26 cellular contexts compared by ENCODE assay signal in the genomic region with DNA sequence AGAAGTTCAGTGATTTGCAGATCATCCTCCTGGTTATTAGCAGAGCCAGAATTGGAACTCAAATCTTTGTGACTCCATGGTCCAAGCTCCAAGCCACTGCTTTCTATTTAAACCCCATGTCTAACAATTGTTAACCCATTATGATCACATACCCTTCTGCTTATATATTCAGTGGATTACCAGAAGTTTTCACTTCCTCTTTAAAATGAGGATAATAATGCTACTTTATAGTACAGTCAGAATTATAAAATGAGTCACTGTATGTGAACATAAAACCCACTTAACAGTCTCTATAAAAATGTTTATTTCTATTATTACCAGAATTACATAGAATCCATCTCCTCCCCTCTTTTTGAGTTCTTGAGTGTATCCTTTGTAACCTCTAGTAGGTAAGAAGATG.
DNase-seq lines count a peak whose midpoint lies in the region; ATAC-seq and TF ChIP-seq lines count a peak whose summit lies in the region.
"Had no signal": no experiment of that assay in that cellular context is flagged by ENCODE, and none has a peak within 500 bp of the region (broad histone marks: within the 10 kb centered on the region; RNA-seq: fewer than 3 reads in every experiment).

No MANE protein-coding gene starts in this region.

- no peaks in the 10 kb centered on the region for H3F3A ChIP-seq in PC-3 (ENCODE audit: low read length, unreplicated experiment)

- H3K9ac ChIP-seq in PC-3 (ENCODE audit: low read length): no peak overlapping the region
- H3K9ac ChIP-seq: SK-N-SH had no signal

- TF ChIP-seq CTCF in PC-3 (conservative IDR thresholded peaks at IDR 0.05; ENCODE audit: low read depth, low read length) (no peak), lower lobe of right lung (IDR thresholded peaks at IDR 0.05) (no peak)

- intact Hi-C loops in PC-3 (cut with micrococcal nuclease) (no loop called here), lower lobe of right lung (cut with DNase I) (no loop called here)

- no peaks in the 10 kb centered on the region for H3K79me2 ChIP-seq in PC-3 (ENCODE audit: low read length)

- H3K9me3 ChIP-seq in PC-3 (ENCODE audit: low read length) (no peaks in the 10 kb centered on the region), lower lobe of right lung (no peaks in the 10 kb centered on the region)

- CTCF ChIA-PET in PC-3 (lab: Charles Lee): no interaction called here

- ATAC-seq in GM18511 (IDR thresholded peaks at IDR 0.05; ENCODE audit: unreplicated experiment) (peak; percentile 67), GM19463 (IDR thresholded peaks at IDR 0.05; ENCODE audit: unreplicated experiment) (peak; percentile 61), HG03378 (IDR thresholded peaks at IDR 0.05; ENCODE audit: unreplicated experiment) (peak; percentile 69), PC-3 (peak; percentile 70), lower lobe of right lung (no peak)
- ATAC-seq: A549; CD8-positive, alpha-beta T cell; HCT116; K562; T-helper 17 cell had no signal

- H3K36me3 ChIP-seq in PC-3 (ENCODE audit: low read depth, low read length) (no peaks in the 10 kb centered on the region), lower lobe of right lung (no peaks in the 10 kb centered on the region)

- H3K9me2 ChIP-seq in PC-3 (replicated peaks; ENCODE audit: low read length): no peaks in the 10 kb centered on the region
- H3K9me2 ChIP-seq: SK-N-SH had no signal

- no peaks in the 10 kb centered on the region for H4K20me1 ChIP-seq in PC-3 (ENCODE audit: low read length)

- H3K27me3 ChIP-seq in PC-3 (ENCODE audit: low read length) (no peaks in the 10 kb centered on the region), lower lobe of right lung (ENCODE audit: low read depth) (no peaks in the 10 kb centered on the region)

- H3K4me3 ChIP-seq in PC-3 (ENCODE audit: low read length) (no peak overlapping the region), lower lobe of right lung (no peak overlapping the region)
- H3K4me3 ChIP-seq: A549, K562 had no signal

- POLR2A ChIA-PET in PC-3 (lab: Charles Lee; ENCODE audit: unreplicated experiment): no interaction called here

- no peak overlapping the region for H2AFZ ChIP-seq in PC-3 (ENCODE audit: low read length)

- no TSS peak for BruUV-seq in PC-3 (replicated peaks; lab: Mats Ljungman, UMichigan)

- DNase-seq in PC-3 (no peak), lower lobe of right lung (no peak), COLO668 (lab: John Stamatoyannopoulos, UW; ENCODE audit: unreplicated experiment) (no peak), LoVo (ENCODE audit: low spot score) (no peak)
- DNase-seq: CD8-positive, alpha-beta T cell; DMS 273 treated with DMSO at 0.1 percent for 48 hours; DMS79; EL; GDM1; Kasumi-1; NCI-H1048; NCI-H1417; NCI-H1694 treated with DMSO at 0.1 percent for 48 hours; NCI-H2081; NCI-H2227 treated with DMSO at 0.1 percent for 48 hours; NCI-H526 treated with DMSO at 0.1 percent for 48 hours; OCI-M1; SK-N-SH; T-helper 17 cell; T1000 had no signal

- no peak overlapping the region for H3K27ac ChIP-seq in PC-3 (ENCODE audit: low read length)
- no peak overlapping the region for H3K27ac ChIP-seq in lower lobe of right lung
- H3K27ac ChIP-seq: A549 had no signal

- H3K4me1 ChIP-seq in PC-3 (ENCODE audit: insufficient read depth, low read length): no peaks in the 10 kb centered on the region
- no peaks in the 10 kb centered on the region for H3K4me1 ChIP-seq in lower lobe of right lung
- H3K4me1 ChIP-seq: A549 had no signal

- no peak overlapping the region for H3K4me2 ChIP-seq in PC-3 (ENCODE audit: low read length)
- H3K4me2 ChIP-seq: A549, SK-N-SH had no signal

Comparison
In these comparisons a context has a peak if more than half of its experiments do, and no peak if none do; other contexts are left out.
1. ATAC-seq: peak in GM18511 (single experiment), GM19463 (single experiment), HG03378 (single experiment) and PC-3 (single experiment); none in lower lobe of right lung (0 of 2).